In genomic region chr17:509316-509715, GRCh38 we compare ENCODE assay signal across 1 cellular context.
TF ChIP-seq lines count a peak whose summit lies in the region.

No MANE protein-coding gene starts in this region.

TF ChIP-seq in GM12878, 131 proteins besides CTCF, POLR2A, EP300 and RAD21 (continued from another document):
- TF ChIP-seq ZNF687 (IDR thresholded peaks at IDR 0.05): no peak
